1 cellular context compared by ENCODE assay signal in the genomic region with DNA sequence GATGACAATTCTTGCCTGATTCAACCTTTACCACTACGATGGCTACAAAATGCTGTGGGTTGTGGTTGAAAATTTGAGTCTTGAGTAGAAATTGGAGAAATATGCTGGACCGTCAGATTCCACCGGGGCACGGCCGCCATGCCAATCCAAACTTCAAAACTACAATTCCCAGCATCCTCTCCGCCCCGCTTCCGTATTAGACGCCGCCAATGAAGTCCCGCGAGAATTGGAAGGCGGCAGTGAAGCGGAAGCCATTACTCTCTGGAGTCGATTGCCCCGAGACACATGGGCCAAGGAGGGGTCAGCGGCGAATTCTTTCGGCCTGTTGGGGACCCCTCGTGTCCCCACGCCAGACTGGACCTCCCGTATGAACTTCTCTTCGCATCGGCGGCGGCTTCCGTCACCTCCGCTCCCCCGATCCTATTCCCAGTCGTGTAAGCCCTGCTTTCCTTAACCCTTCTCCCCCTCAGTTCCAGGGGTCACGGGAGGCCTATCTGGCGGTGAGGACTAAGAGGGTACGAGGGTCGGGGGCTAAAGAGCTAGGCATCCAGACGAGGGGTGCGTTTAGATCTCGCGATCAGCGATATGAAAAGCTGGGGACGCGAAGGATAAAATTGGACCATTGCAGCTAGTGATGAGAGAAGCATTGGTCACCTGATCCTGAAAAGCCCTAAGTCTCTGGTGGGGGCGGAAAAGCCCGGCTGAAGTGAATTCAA.
TF ChIP-seq lines count a peak whose summit lies in the region.

A gene (plus strand): TSS at position 239 of the 716 bp plus-strand sequence. CDS start 15,620 bp downstream, outside the sequence.

TF ChIP-seq in HepG2, 621 proteins besides CTCF, POLR2A, EP300 and RAD21 (continued from another document and continues in another):
- TF ChIP-seq, protein P1, sequence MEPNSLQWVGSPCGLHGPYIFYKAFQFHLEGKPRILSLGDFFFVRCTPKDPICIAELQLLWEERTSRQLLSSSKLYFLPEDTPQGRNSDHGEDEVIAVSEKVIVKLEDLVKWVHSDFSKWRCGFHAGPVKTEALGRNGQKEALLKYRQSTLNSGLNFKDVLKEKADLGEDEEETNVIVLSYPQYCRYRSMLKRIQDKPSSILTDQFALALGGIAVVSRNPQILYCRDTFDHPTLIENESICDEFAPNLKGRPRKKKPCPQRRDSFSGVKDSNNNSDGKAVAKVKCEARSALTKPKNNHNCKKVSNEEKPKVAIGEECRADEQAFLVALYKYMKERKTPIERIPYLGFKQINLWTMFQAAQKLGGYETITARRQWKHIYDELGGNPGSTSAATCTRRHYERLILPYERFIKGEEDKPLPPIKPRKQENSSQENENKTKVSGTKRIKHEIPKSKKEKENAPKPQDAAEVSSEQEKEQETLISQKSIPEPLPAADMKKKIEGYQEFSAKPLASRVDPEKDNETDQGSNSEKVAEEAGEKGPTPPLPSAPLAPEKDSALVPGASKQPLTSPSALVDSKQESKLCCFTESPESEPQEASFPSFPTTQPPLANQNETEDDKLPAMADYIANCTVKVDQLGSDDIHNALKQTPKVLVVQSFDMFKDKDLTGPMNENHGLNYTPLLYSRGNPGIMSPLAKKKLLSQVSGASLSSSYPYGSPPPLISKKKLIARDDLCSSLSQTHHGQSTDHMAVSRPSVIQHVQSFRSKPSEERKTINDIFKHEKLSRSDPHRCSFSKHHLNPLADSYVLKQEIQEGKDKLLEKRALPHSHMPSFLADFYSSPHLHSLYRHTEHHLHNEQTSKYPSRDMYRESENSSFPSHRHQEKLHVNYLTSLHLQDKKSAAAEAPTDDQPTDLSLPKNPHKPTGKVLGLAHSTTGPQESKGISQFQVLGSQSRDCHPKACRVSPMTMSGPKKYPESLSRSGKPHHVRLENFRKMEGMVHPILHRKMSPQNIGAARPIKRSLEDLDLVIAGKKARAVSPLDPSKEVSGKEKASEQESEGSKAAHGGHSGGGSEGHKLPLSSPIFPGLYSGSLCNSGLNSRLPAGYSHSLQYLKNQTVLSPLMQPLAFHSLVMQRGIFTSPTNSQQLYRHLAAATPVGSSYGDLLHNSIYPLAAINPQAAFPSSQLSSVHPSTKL (CRISPR knock-in tag; IDR thresholded peaks at IDR 0.05), result peak; percentile 18; the same call in 1 of the 2 replicates
- TF ChIP-seq U2AF1 (optimal IDR thresholded peaks at IDR 0.05; ENCODE audit: low read depth, low read length) (no peak), SRSF9 (IDR thresholded peaks at IDR 0.05; ENCODE audit: borderline replicate concordance, insufficient read depth, low read depth, low read length, poor library complexity, severe bottlenecking) (no peak), ONECUT2 (CRISPR knock-in tag; IDR thresholded peaks at IDR 0.05) (no peak), SMARCC2 (IDR thresholded peaks at IDR 0.05) (no peak), ARNT2 (CRISPR knock-in tag; IDR thresholded peaks at IDR 0.05; ENCODE audit: low read depth) (peak; percentile 91), MTA1 (CRISPR knock-in tag; IDR thresholded peaks at IDR 0.05; ENCODE audit: borderline replicate concordance) (no peak; the same call in 1 of the 2 replicates), SIN3B (IDR thresholded peaks at IDR 0.05; ENCODE audit: low read length) (no peak), NCOA5 (CRISPR knock-in tag; IDR thresholded peaks at IDR 0.05) (no peak), SUZ12 (IDR thresholded peaks at IDR 0.05; ENCODE audit: low read depth, low read length) (peak; percentile 79), MAF1 (CRISPR knock-in tag; IDR thresholded peaks at IDR 0.05; ENCODE audit: borderline replicate concordance) (no peak), ARID2 (CRISPR knock-in tag; IDR thresholded peaks at IDR 0.05; ENCODE audit: borderline replicate concordance) (no peak), SOX13 (IDR thresholded peaks at IDR 0.05) (no peak), SOX13 (CRISPR knock-in tag; conservative IDR thresholded peaks at IDR 0.05 in 1 of 2, IDR thresholded peaks at IDR 0.05 in 1 of 2) (peak in 1 of 2 experiments; percentile 25; a peak in 1 of 4 replicates), NFIB (CRISPR knock-in tag; IDR thresholded peaks at IDR 0.05; ENCODE audit: borderline replicate concordance) (no peak), MBD4 (IDR thresholded peaks at IDR 0.05; ENCODE audit: borderline replicate concordance, low read length) (no peak), ZFP82 (CRISPR knock-in tag; IDR thresholded peaks at IDR 0.05; ENCODE audit: borderline replicate concordance) (no peak), JUND (CRISPR knock-in tag; IDR thresholded peaks at IDR 0.05) (no peak), MZF1 (CRISPR knock-in tag; IDR thresholded peaks at IDR 0.05; ENCODE audit: borderline replicate concordance) (no peak), ZNF552 (CRISPR knock-in tag; IDR thresholded peaks at IDR 0.05; ENCODE audit: borderline replicate concordance) (no peak), BCL6 (CRISPR knock-in tag; IDR thresholded peaks at IDR 0.05) (no peak), GABPA (IDR thresholded peaks at IDR 0.05; ENCODE audit: low read depth, low read length) (peak; percentile 60), GABPA (CRISPR knock-in tag; IDR thresholded peaks at IDR 0.05; ENCODE audit: low read depth) (peak; percentile 92), ZNF121 (CRISPR knock-in tag; IDR thresholded peaks at IDR 0.05) (no peak), ZNF780A (CRISPR knock-in tag; IDR thresholded peaks at IDR 0.05) (no peak), ZSCAN9 (CRISPR knock-in tag; IDR thresholded peaks at IDR 0.05; ENCODE audit: borderline replicate concordance) (0 out of 2 replicates have a peak, but pooled peaks have one; percentile 53), SRF (IDR thresholded peaks at IDR 0.05; ENCODE audit: low read depth, low read length) (no peak), ETV6 (CRISPR knock-in tag; conservative IDR thresholded peaks at IDR 0.05) (0 out of 2 replicates have a peak, but pooled peaks have one; percentile 17), MAFG (CRISPR knock-in tag; IDR thresholded peaks at IDR 0.05) (no peak), ZSCAN22 (CRISPR knock-in tag; IDR thresholded peaks at IDR 0.05) (no peak)
- TF ChIP-seq, protein P2, sequence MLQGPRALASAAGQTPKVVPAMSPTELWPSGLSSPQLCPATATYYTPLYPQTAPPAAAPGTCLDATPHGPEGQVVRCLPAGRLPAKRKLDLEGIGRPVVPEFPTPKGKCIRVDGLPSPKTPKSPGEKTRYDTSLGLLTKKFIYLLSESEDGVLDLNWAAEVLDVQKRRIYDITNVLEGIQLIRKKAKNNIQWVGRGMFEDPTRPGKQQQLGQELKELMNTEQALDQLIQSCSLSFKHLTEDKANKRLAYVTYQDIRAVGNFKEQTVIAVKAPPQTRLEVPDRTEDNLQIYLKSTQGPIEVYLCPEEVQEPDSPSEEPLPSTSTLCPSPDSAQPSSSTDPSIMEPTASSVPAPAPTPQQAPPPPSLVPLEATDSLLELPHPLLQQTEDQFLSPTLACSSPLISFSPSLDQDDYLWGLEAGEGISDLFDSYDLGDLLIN (CRISPR knock-in tag; IDR thresholded peaks at IDR 0.05; ENCODE audit: borderline replicate concordance), result no peak
- TF ChIP-seq, protein P3, sequence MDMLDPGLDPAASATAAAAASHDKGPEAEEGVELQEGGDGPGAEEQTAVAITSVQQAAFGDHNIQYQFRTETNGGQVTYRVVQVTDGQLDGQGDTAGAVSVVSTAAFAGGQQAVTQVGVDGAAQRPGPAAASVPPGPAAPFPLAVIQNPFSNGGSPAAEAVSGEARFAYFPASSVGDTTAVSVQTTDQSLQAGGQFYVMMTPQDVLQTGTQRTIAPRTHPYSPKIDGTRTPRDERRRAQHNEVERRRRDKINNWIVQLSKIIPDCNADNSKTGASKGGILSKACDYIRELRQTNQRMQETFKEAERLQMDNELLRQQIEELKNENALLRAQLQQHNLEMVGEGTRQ (IDR thresholded peaks at IDR 0.05; ENCODE audit: low read depth, low read length), result no peak
- TF ChIP-seq, protein P3 (CRISPR knock-in tag; IDR thresholded peaks at IDR 0.05; ENCODE audit: borderline replicate concordance), result peak; percentile 9; the same call in 1 of the 2 replicates
- TF ChIP-seq, protein P4, sequence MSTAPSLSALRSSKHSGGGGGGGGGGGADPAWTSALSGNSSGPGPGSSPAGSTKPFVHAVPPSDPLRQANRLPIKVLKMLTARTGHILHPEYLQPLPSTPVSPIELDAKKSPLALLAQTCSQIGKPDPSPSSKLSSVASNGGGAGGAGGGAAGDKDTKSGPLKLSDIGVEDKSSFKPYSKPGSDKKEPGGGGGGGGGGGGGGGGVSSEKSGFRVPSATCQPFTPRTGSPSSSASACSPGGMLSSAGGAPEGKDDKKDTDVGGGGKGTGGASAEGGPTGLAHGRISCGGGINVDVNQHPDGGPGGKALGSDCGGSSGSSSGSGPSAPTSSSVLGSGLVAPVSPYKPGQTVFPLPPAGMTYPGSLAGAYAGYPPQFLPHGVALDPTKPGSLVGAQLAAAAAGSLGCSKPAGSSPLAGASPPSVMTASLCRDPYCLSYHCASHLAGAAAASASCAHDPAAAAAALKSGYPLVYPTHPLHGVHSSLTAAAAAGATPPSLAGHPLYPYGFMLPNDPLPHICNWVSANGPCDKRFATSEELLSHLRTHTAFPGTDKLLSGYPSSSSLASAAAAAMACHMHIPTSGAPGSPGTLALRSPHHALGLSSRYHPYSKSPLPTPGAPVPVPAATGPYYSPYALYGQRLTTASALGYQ (CRISPR knock-in tag; IDR thresholded peaks at IDR 0.05), result no peak
- TF ChIP-seq, protein P5, sequence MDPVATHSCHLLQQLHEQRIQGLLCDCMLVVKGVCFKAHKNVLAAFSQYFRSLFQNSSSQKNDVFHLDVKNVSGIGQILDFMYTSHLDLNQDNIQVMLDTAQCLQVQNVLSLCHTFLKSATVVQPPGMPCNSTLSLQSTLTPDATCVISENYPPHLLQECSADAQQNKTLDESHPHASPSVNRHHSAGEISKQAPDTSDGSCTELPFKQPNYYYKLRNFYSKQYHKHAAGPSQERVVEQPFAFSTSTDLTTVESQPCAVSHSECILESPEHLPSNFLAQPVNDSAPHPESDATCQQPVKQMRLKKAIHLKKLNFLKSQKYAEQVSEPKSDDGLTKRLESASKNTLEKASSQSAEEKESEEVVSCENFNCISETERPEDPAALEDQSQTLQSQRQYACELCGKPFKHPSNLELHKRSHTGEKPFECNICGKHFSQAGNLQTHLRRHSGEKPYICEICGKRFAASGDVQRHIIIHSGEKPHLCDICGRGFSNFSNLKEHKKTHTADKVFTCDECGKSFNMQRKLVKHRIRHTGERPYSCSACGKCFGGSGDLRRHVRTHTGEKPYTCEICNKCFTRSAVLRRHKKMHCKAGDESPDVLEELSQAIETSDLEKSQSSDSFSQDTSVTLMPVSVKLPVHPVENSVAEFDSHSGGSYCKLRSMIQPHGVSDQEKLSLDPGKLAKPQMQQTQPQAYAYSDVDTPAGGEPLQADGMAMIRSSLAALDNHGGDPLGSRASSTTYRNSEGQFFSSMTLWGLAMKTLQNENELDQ (CRISPR knock-in tag; IDR thresholded peaks at IDR 0.05; ENCODE audit: borderline replicate concordance), result no peak
- TF ChIP-seq, protein P6, sequence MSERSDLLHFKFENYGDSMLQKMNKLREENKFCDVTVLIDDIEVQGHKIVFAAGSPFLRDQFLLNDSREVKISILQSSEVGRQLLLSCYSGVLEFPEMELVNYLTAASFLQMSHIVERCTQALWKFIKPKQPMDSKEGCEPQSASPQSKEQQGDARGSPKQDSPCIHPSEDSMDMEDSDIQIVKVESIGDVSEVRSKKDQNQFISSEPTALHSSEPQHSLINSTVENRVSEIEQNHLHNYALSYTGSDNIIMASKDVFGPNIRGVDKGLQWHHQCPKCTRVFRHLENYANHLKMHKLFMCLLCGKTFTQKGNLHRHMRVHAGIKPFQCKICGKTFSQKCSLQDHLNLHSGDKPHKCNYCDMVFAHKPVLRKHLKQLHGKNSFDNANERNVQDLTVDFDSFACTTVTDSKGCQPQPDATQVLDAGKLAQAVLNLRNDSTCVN (CRISPR knock-in tag; IDR thresholded peaks at IDR 0.05; ENCODE audit: borderline replicate concordance), result peak; percentile 53; the same call in 1 of the 2 replicates
- TF ChIP-seq, protein P7, sequence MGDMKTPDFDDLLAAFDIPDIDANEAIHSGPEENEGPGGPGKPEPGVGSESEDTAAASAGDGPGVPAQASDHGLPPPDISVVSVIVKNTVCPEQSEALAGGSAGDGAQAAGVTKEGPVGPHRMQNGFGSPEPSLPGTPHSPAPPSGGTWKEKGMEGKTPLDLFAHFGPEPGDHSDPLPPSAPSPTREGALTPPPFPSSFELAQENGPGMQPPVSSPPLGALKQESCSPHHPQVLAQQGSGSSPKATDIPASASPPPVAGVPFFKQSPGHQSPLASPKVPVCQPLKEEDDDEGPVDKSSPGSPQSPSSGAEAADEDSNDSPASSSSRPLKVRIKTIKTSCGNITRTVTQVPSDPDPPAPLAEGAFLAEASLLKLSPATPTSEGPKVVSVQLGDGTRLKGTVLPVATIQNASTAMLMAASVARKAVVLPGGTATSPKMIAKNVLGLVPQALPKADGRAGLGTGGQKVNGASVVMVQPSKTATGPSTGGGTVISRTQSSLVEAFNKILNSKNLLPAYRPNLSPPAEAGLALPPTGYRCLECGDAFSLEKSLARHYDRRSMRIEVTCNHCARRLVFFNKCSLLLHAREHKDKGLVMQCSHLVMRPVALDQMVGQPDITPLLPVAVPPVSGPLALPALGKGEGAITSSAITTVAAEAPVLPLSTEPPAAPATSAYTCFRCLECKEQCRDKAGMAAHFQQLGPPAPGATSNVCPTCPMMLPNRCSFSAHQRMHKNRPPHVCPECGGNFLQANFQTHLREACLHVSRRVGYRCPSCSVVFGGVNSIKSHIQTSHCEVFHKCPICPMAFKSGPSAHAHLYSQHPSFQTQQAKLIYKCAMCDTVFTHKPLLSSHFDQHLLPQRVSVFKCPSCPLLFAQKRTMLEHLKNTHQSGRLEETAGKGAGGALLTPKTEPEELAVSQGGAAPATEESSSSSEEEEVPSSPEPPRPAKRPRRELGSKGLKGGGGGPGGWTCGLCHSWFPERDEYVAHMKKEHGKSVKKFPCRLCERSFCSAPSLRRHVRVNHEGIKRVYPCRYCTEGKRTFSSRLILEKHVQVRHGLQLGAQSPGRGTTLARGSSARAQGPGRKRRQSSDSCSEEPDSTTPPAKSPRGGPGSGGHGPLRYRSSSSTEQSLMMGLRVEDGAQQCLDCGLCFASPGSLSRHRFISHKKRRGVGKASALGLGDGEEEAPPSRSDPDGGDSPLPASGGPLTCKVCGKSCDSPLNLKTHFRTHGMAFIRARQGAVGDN (CRISPR knock-in tag; IDR thresholded peaks at IDR 0.05), result peak; percentile 85
- TF ChIP-seq, protein P8, sequence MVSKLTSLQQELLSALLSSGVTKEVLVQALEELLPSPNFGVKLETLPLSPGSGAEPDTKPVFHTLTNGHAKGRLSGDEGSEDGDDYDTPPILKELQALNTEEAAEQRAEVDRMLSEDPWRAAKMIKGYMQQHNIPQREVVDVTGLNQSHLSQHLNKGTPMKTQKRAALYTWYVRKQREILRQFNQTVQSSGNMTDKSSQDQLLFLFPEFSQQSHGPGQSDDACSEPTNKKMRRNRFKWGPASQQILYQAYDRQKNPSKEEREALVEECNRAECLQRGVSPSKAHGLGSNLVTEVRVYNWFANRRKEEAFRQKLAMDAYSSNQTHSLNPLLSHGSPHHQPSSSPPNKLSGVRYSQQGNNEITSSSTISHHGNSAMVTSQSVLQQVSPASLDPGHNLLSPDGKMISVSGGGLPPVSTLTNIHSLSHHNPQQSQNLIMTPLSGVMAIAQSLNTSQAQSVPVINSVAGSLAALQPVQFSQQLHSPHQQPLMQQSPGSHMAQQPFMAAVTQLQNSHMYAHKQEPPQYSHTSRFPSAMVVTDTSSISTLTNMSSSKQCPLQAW (CRISPR knock-in tag; IDR thresholded peaks at IDR 0.05), result peak; percentile 68; the same call in 1 of the 2 replicates
